Comparison of ENCODE assay signal across 8 cellular contexts in genomic region chr6:33317418-33317667, GRCh38. TPM values are rescaled to one million over a fixed set of nuclear protein-coding genes. Genes with fewer than 3 reads are reported as not detected.
A peak's percentile ranks its signal among the peaks of the same experiment; 100 is the strongest.
DNase-seq lines count a peak whose midpoint lies in the region; ATAC-seq and TF ChIP-seq lines count a peak whose summit lies in the region.

No MANE protein-coding gene starts in this region.

- peaks cover 76% of the 10 kb centered on the region for H3K4me1 Mint-ChIP-seq in activated naive CD4-positive, alpha-beta T cell treated with anti-CD3 and anti-CD28 coated beads, Interleukin-2, amount 50 U/mL, for 24 hours

- H3K9me2 ChIP-seq in SK-N-SH, result no peaks in the 10 kb centered on the region

- H3K9me3 ChIP-seq in SK-N-SH (no peaks in the 10 kb centered on the region), right cardiac atrium (ENCODE audit: control insufficient read depth, low read length) (no peaks in the 10 kb centered on the region), skeletal muscle tissue (ENCODE audit: control insufficient read depth in 3 of 3, low read length in 3 of 3) (no peaks in the 10 kb centered on the region)

- intact Hi-C loops in right cardiac atrium (cut with DNase I), result no loop called here

- TF ChIP-seq RAD21 in SK-N-SH (IDR thresholded peaks at IDR 0.05; ENCODE audit: low read length), result no peak

- DNase-seq in SK-N-SH (peak; percentile 92), right cardiac atrium (no peak), kidney glomerular epithelial cell (lab: John Stamatoyannopoulos, UW) (no peak)

- H3K27ac ChIP-seq in SK-N-SH (ENCODE audit: low read depth in 2 of 2, low read length in 1 of 2) (peak overlapping the region; percentile 88 to 95; a peak in 3 of 4 replicates), right cardiac atrium (ENCODE audit: low read length) (no peak overlapping the region), skeletal muscle tissue (ENCODE audit: low read depth, low read length) (peak overlapping the region; percentile 87)

- H3K36me3 Mint-ChIP-seq in activated naive CD4-positive, alpha-beta T cell treated with anti-CD3 and anti-CD28 coated beads, Interleukin-2, amount 50 U/mL, for 24 hours, result peaks cover 27% of the 10 kb centered on the region

- peak overlapping the region; percentile 50 to 56; a peak in 3 of 4 replicates for H3K4me3 ChIP-seq in SK-N-SH (ENCODE audit: low read depth in 2 of 2, low read length in 1 of 2)
- H3K4me3 ChIP-seq in right cardiac atrium (ENCODE audit: low read length), result peak overlapping the region; percentile 88
- peak overlapping the region; percentile 49 to 85 (median 66) for H3K4me3 ChIP-seq in skeletal muscle tissue (ENCODE audit: low read length in 3 of 3)

- TF ChIP-seq EP300 in SK-N-SH (IDR thresholded peaks at IDR 0.05; ENCODE audit: borderline replicate concordance in 1 of 2, low read depth in 1 of 2, low read length in 1 of 2), result no peak

- H4K20me1 ChIP-seq in SK-N-SH (ENCODE audit: insufficient read depth), result peaks cover 3% of the 10 kb centered on the region; the same call in 1 of the 2 replicates

- peak overlapping the region; percentile 60; the same call in 1 of the 2 replicates for H3K9ac ChIP-seq in SK-N-SH
- no peak overlapping the region for H3K9ac ChIP-seq in skeletal muscle tissue (ENCODE audit: low read depth in 1 of 3, low read length in 3 of 3)

- 2% methylated on average over 9 of the region's 27 CpGs for WGBS in SK-N-SH (ENCODE audit: low lambda C conversion rate)
- 2% methylated on average over 26 of the region's 27 CpGs for WGBS in right cardiac atrium

- peaks cover 19 to 27% of the 10 kb centered on the region in 2 experiments for H3K36me3 ChIP-seq in SK-N-SH (replicated peaks in 1 of 2; ENCODE audit: control insufficient read depth in 1 of 2, insufficient read depth in 2 of 2, low read length in 1 of 2)
- H3K36me3 ChIP-seq in skeletal muscle tissue (ENCODE audit: control insufficient read depth in 3 of 3, insufficient read depth in 3 of 3, low read length in 3 of 3), result peaks cover 26 to 32% (median 27%) of the 10 kb centered on the region in 3 donors

- H3F3A ChIP-seq in SK-N-SH (replicated peaks; ENCODE audit: insufficient read depth), result peaks cover 43% of the 10 kb centered on the region

- peak overlapping the region; percentile 78 for H3K4me3 Mint-ChIP-seq in activated naive CD4-positive, alpha-beta T cell treated with anti-CD3 and anti-CD28 coated beads, Interleukin-2, amount 50 U/mL, for 24 hours

- peaks cover 29 to 55% of the 10 kb centered on the region in 2 experiments; a peak in 3 of 4 replicates for H3K4me1 ChIP-seq in SK-N-SH (ENCODE audit: control insufficient read depth in 1 of 2, insufficient read depth in 2 of 2, low read depth in 1 of 2, low read length in 1 of 2)
- H3K4me1 ChIP-seq in right cardiac atrium (ENCODE audit: control insufficient read depth, insufficient read depth, low read length), result peaks cover 19% of the 10 kb centered on the region
- peaks cover 56 to 83% (median 61%) of the 10 kb centered on the region in 3 donors for H3K4me1 ChIP-seq in skeletal muscle tissue (ENCODE audit: control insufficient read depth in 3 of 3, insufficient read depth in 3 of 3, low read length in 3 of 3)

- peak overlapping the region; percentile 74; the same call in 1 of the 2 replicates for H3K4me2 ChIP-seq in SK-N-SH

- POLR2A ChIA-PET in SK-N-SH (lab: Yijun Ruan, JAX), result interaction anchor here (1.0 to 1.9 kb wide), 5 partner anchors 18 to 346 kb away, joined by 6 to 11 read pairs (median 7); partner anchors contain the start of genes B3GALT4, PFDN6, RPS18 and VPS52

- peaks cover 65% of the 10 kb centered on the region for H3K79me2 ChIP-seq in SK-N-SH (ENCODE audit: insufficient read depth)

- no peak overlapping the region for H2AFZ ChIP-seq in SK-N-SH (ENCODE audit: low read depth)

- no peaks in the 10 kb centered on the region for H3K27me3 Mint-ChIP-seq in activated naive CD4-positive, alpha-beta T cell treated with anti-CD3 and anti-CD28 coated beads, Interleukin-2, amount 50 U/mL, for 24 hours

- peak overlapping the region; percentile 55 for H3K27ac Mint-ChIP-seq in activated naive CD4-positive, alpha-beta T cell treated with anti-CD3 and anti-CD28 coated beads, Interleukin-2, amount 50 U/mL, for 24 hours

- no peak for ATAC-seq in SK-N-SH treated with all-trans-retinoic acid at 6 μM for 48 hours
- peak; percentile 0 for ATAC-seq in right cardiac atrium
- ATAC-seq in HG03521 (IDR thresholded peaks at IDR 0.05; ENCODE audit: unreplicated experiment), result no peak
- ATAC-seq in GM18873 (IDR thresholded peaks at IDR 0.05; ENCODE audit: low FRiP score, unreplicated experiment), result no peak

- CTCF ChIA-PET in SK-N-SH (lab: Yijun Ruan, JAX), result interaction anchor here (1.0 to 4.5 kb wide), 7 partner anchors 18 to 109 kb away, joined by 3 to 16 read pairs (median 3); partner anchors contain the start of genes RPS18 and VPS52

- H3K9me3 Mint-ChIP-seq in activated naive CD4-positive, alpha-beta T cell treated with anti-CD3 and anti-CD28 coated beads, Interleukin-2, amount 50 U/mL, for 24 hours, result no peaks in the 10 kb centered on the region

- TF ChIP-seq CTCF in SK-N-SH (IDR thresholded peaks at IDR 0.05), result no peak

- H3K27me3 ChIP-seq in SK-N-SH (ENCODE audit: insufficient read depth) (no peaks in the 10 kb centered on the region), right cardiac atrium (ENCODE audit: control insufficient read depth, insufficient read depth) (no peaks in the 10 kb centered on the region), skeletal muscle tissue (ENCODE audit: control insufficient read depth in 3 of 3, insufficient read depth in 3 of 3, low read length in 3 of 3) (no peaks in the 10 kb centered on the region)

TF ChIP-seq in SK-N-SH, 30 proteins besides CTCF, POLR2A, EP300 and RAD21:
- TF ChIP-seq MEF2A (IDR thresholded peaks at IDR 0.05; ENCODE audit: borderline replicate concordance, low read depth), result no peak

TF ChIP-seq in SK-N-SH treated with all-trans-retinoic acid at 6 μM for 48 hours, 23 proteins besides CTCF, POLR2A, EP300 and RAD21 (continues in another document):
- no peak for TF ChIP-seq RARB (CRISPR knock-in tag; IDR thresholded peaks at IDR 0.05)
- TF ChIP-seq ZNF565 (CRISPR knock-in tag; conservative IDR thresholded peaks at IDR 0.05; ENCODE audit: low read depth), result no peak
- TF ChIP-seq CSDC2 (CRISPR knock-in tag; IDR thresholded peaks at IDR 0.05), result no peak
- TF ChIP-seq, protein P1, sequence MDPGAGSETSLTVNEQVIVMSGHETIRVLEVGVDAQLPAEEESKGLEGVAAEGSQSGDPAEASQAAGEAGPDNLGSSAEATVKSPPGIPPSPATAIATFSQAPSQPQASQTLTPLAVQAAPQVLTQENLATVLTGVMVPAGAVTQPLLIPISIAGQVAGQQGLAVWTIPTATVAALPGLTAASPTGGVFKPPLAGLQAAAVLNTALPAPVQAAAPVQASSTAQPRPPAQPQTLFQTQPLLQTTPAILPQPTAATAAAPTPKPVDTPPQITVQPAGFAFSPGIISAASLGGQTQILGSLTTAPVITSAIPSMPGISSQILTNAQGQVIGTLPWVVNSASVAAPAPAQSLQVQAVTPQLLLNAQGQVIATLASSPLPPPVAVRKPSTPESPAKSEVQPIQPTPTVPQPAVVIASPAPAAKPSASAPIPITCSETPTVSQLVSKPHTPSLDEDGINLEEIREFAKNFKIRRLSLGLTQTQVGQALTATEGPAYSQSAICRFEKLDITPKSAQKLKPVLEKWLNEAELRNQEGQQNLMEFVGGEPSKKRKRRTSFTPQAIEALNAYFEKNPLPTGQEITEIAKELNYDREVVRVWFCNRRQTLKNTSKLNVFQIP (CRISPR knock-in tag; IDR thresholded peaks at IDR 0.05; ENCODE audit: borderline replicate concordance, low read depth), result no peak
- no peak for TF ChIP-seq ZNF70 (CRISPR knock-in tag; IDR thresholded peaks at IDR 0.05)
- TF ChIP-seq ZNF8 (CRISPR knock-in tag; IDR thresholded peaks at IDR 0.05), result no peak
- no peak for TF ChIP-seq SNAI2 (CRISPR knock-in tag; IDR thresholded peaks at IDR 0.05)
- no peak for TF ChIP-seq ZFP3 (CRISPR knock-in tag; IDR thresholded peaks at IDR 0.05)
- TF ChIP-seq ISL1 (CRISPR knock-in tag; IDR thresholded peaks at IDR 0.05), result no peak
- TF ChIP-seq ZFP30 (CRISPR knock-in tag; IDR thresholded peaks at IDR 0.05), result no peak
- TF ChIP-seq OSR1 (CRISPR knock-in tag; IDR thresholded peaks at IDR 0.05), result no peak
- TF ChIP-seq TOX (CRISPR knock-in tag; IDR thresholded peaks at IDR 0.05; ENCODE audit: borderline replicate concordance), result no peak

RNA-seq across cellular contexts. Expression of gene ZBTB22, which starts 0.2 kb away (rescaled TPM):
- polyA plus RNA-seq in SK-N-SH (2012; rRNA removed), result 19.5 and 22.2 TPM in 2 replicates
- 11.9 and 17.3 TPM in 2 replicates for polyA plus RNA-seq in SK-N-SH (2012; cell fraction: cytosol; rRNA removed)
- 22.8 and 24.0 TPM in 2 replicates for polyA plus RNA-seq in SK-N-SH (2012; cell fraction: nucleus; rRNA removed)
- total RNA-seq in right cardiac atrium, result 10 to 100 TPM; 12.7 to 18.2 (median 15.5) TPM
- 12.5 TPM for polyA plus RNA-seq in right cardiac atrium
- total RNA-seq in skeletal muscle tissue, result 17.7 TPM

RNA-seq across cellular contexts. Expression of gene TAPBP, which starts 3.5 kb away (rescaled TPM):
- 27.9 and 44.5 TPM in 2 replicates for polyA plus RNA-seq in SK-N-SH (2012; rRNA removed)
- 24.4 and 34.4 TPM in 2 replicates for polyA plus RNA-seq in SK-N-SH (2012; cell fraction: cytosol; rRNA removed)
- polyA plus RNA-seq in SK-N-SH (2012; cell fraction: nucleus; rRNA removed), result 84.8 and 160 TPM in 2 replicates
- total RNA-seq in right cardiac atrium, result 10 to 100 TPM; 85.1 to 91.6 (median 87.2) TPM
- 35.3 TPM for polyA plus RNA-seq in right cardiac atrium
- 16.7 TPM for total RNA-seq in skeletal muscle tissue

RNA-seq across cellular contexts. Expression of gene DAXX, which starts 5.4 kb away (rescaled TPM):
- polyA plus RNA-seq in SK-N-SH (2012; rRNA removed), result 46.9 and 51.4 TPM in 2 replicates
- 61.8 and 70.2 TPM in 2 replicates for polyA plus RNA-seq in SK-N-SH (2012; cell fraction: cytosol; rRNA removed)
- polyA plus RNA-seq in SK-N-SH (2012; cell fraction: nucleus; rRNA removed), result 85.9 and 95.0 TPM in 2 replicates
- total RNA-seq in right cardiac atrium, result 10 to 100 TPM; 18.3 to 23.9 (median 20.8) TPM
- polyA plus RNA-seq in right cardiac atrium, result 17.6 TPM
- 15.1 TPM for total RNA-seq in skeletal muscle tissue

RNA-seq across cellular contexts. Expression of gene RGL2, which starts 18.6 kb away (rescaled TPM):
- polyA plus RNA-seq in SK-N-SH (2012; rRNA removed), result 59.4 and 71.2 TPM in 2 replicates
- polyA plus RNA-seq in SK-N-SH (2012; cell fraction: cytosol; rRNA removed), result 19.9 and 29.3 TPM in 2 replicates
- polyA plus RNA-seq in SK-N-SH (2012; cell fraction: nucleus; rRNA removed), result 331 and 334 TPM in 2 replicates
- total RNA-seq in right cardiac atrium, result 10 to 100 TPM; 47.6 to 56.3 (median 54.5) TPM
- 40.6 TPM for polyA plus RNA-seq in right cardiac atrium
- total RNA-seq in skeletal muscle tissue, result 18.3 TPM

RNA-seq across cellular contexts. Expression of gene PFDN6, which starts 27.9 kb away (rescaled TPM):
- 182 and 213 TPM in 2 replicates for polyA plus RNA-seq in SK-N-SH (2012; rRNA removed)
- 233 and 285 TPM in 2 replicates for polyA plus RNA-seq in SK-N-SH (2012; cell fraction: cytosol; rRNA removed)
- polyA plus RNA-seq in SK-N-SH (2012; cell fraction: nucleus; rRNA removed), result 113 and 143 TPM in 2 replicates
- total RNA-seq in right cardiac atrium, result 10 to 100 TPM; 44.4 to 60.0 (median 50.1) TPM
- polyA plus RNA-seq in right cardiac atrium, result 143 TPM
- 27.1 TPM for total RNA-seq in skeletal muscle tissue

Comparison
In these comparisons a context has a peak if more than half of its experiments do, and no peak if none do; other contexts are left out.
1. ATAC-seq: peak in right cardiac atrium (2 of 2); none in SK-N-SH treated with all-trans-retinoic acid at 6 μM for 48 hours (single experiment), HG03521 (single experiment) and GM18873 (single experiment).
2. Peak in every context shown above with its lines, with median percentiles within 50 percentile points of each other: H3K4me3 ChIP-seq.